In the genomic region with DNA sequence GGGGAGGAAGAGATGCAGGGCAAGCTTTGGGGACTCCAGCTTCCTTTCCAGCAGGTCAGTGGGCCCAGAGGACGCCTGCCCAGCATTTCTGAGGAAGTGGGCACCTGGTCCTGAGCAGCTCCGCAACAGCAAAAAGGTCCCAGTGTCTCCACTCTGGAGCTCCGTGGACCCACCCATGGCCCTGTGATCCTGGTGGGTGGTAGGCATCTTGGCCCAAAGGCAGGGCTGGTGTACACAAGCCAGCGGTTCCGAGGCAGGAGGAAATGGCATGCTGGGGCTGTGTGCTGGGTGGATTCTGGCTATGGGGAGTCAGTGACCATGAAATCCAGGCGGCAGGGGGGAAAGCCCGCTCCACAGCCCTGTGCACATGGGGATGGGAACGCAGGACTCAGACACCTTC, we compare ENCODE assay signal across 23 cellular contexts.
A peak's percentile ranks its signal among the peaks of the same experiment; 100 is the strongest.
DNase-seq lines count a peak whose midpoint lies in the region; ATAC-seq and TF ChIP-seq lines count a peak whose summit lies in the region.
"Had no signal": no experiment of that assay in that cellular context is flagged by ENCODE, and none has a peak within 500 bp of the region (broad histone marks: within the 10 kb centered on the region; RNA-seq: fewer than 3 reads in every experiment).

No MANE protein-coding gene starts in this region.

- H3K4me3 ChIP-seq in BLaER1 treated with 17β-estradiol and CSF1 and Interleukin-3, amounts not matched to agents 10 nM and 100 nM, result no peak overlapping the region
- H3K4me3 ChIP-seq in SK-N-MC (no peak overlapping the region), hepatocyte (no peak overlapping the region), sigmoid colon (no peak overlapping the region)
- H3K4me3 ChIP-seq: GM12878, GM23248, HAP-1, SJCRH30 had no signal

- no peaks in the 10 kb centered on the region for H3K27me3 Mint-ChIP-seq in CD4-positive, alpha-beta T cell
- H3K27me3 Mint-ChIP-seq: B cell; CD4-positive, alpha-beta memory T cell had no signal

- no peak overlapping the region for H3K27ac ChIP-seq in BLaER1 treated with 17β-estradiol and CSF1 and Interleukin-3, amounts not matched to agents 10 nM and 100 nM
- H3K27ac ChIP-seq in SK-N-MC (peak overlapping the region; percentile 48; the same call in 1 of the 2 replicates), hepatocyte (peak overlapping the region; percentile 28), sigmoid colon (peak overlapping the region in 3 of 4 donors; percentile 39 to 81 (median 52))
- no peak overlapping the region for H3K27ac ChIP-seq in CD4-positive, alpha-beta T cell (ENCODE audit: low read depth, low read length)
- H3K27ac ChIP-seq: SJCRH30 had no signal

- H3K27me3 ChIP-seq in BLaER1 treated with 17β-estradiol and CSF1 and Interleukin-3, amounts not matched to agents 10 nM and 100 nM, result no peaks in the 10 kb centered on the region
- H3K27me3 ChIP-seq in hepatocyte (no peaks in the 10 kb centered on the region), sigmoid colon (no peaks in the 10 kb centered on the region)
- no peaks in the 10 kb centered on the region for H3K27me3 ChIP-seq in CD4-positive, alpha-beta T cell (ENCODE audit: control insufficient read depth, insufficient read depth, low read length)
- H3K27me3 ChIP-seq: SJCRH30 had no signal

- H3K4me3 Mint-ChIP-seq in CD4-positive, alpha-beta T cell, result no peak overlapping the region
- H3K4me3 Mint-ChIP-seq: B cell; CD4-positive, alpha-beta memory T cell had no signal

- TF ChIP-seq EP300 in sigmoid colon (IDR thresholded peaks at IDR 0.05), result no peak

- H3K27ac Mint-ChIP-seq in CD4-positive, alpha-beta T cell, result no peak overlapping the region
- H3K27ac Mint-ChIP-seq: B cell had no signal

- peaks cover 3% of the 10 kb centered on the region for H3K79me2 ChIP-seq in hepatocyte

- intact Hi-C loops in sigmoid colon (cut with DNase I), result no loop called here
- intact Hi-C loops in CD4-positive, alpha-beta T cell (cut with DNase I, micrococcal nuclease), result no loop called here

- DNase-seq in SK-N-MC (ENCODE audit: low read depth, low spot score), result no peak
- no peak for DNase-seq in hepatocyte (ENCODE audit: low spot score)
- DNase-seq in sigmoid colon, result no peak
- DNase-seq in CD4-positive, alpha-beta T cell, result no peak
- no peak for DNase-seq in AG08396 (ENCODE audit: low spot score)
- DNase-seq: ACHN; Calu3; CD4-positive, alpha-beta memory T cell; GF-D8; GM23248; KG1; NCI-H1105 treated with DMSO at 0.1 percent for 48 hours; NCI-H1694; NCI-H2227 treated with DMSO at 0.1 percent for 48 hours; NCI-H510A treated with DMSO at 0.1 percent for 48 hours; NCI-H774; RPMI8226; SJCRH30 had no signal

- peaks cover 0 to 27% (median 17%) of the 10 kb centered on the region in 10 experiments; a peak in 12 of 20 replicates for H3K4me1 ChIP-seq in BLaER1 treated with 17β-estradiol and CSF1 and Interleukin-3, amounts not matched to agents 10 nM and 100 nM
- H3K4me1 ChIP-seq in hepatocyte (ENCODE audit: insufficient read depth) (peaks cover 38% of the 10 kb centered on the region), sigmoid colon (peaks cover 0 to 51% (median 44%) of the 10 kb centered on the region in 4 donors)

- no peak overlapping the region for H3K9ac ChIP-seq in BLaER1 treated with 17β-estradiol and CSF1 and Interleukin-3, amounts not matched to agents 10 nM and 100 nM
- no peak overlapping the region for H3K9ac ChIP-seq in SK-N-MC (ENCODE audit: insufficient read length)
- H3K9ac ChIP-seq: GM23248 had no signal

- CTCF ChIA-PET in CD4-positive, alpha-beta T cell (lab: Charles Lee), result no interaction called here

- no peaks in the 10 kb centered on the region for H3K9me3 ChIP-seq in BLaER1 treated with 17β-estradiol and CSF1 and Interleukin-3, amounts not matched to agents 10 nM and 100 nM (replicated peaks in 1 of 11)
- H3K9me3 ChIP-seq in SK-N-MC (ENCODE audit: low read depth, low read length), result no peaks in the 10 kb centered on the region
- H3K9me3 ChIP-seq in hepatocyte (ENCODE audit: low read depth), result no peaks in the 10 kb centered on the region
- H3K9me3 ChIP-seq in sigmoid colon, result no peaks in the 10 kb centered on the region
- no peaks in the 10 kb centered on the region for H3K9me3 ChIP-seq in CD4-positive, alpha-beta T cell (ENCODE audit: control insufficient read depth, low read length)
- H3K9me3 ChIP-seq: HAP-1, SJCRH30 had no signal

- TF ChIP-seq CTCF in hepatocyte (IDR thresholded peaks at IDR 0.05; ENCODE audit: poor library complexity), result no peak
- TF ChIP-seq CTCF in sigmoid colon (IDR thresholded peaks at IDR 0.05), result no peak
- no peak for TF ChIP-seq CTCF in CD4-positive, alpha-beta T cell (IDR thresholded peaks at IDR 0.05)

- peak overlapping the region in 6 of 11 experiments; percentile 7 to 57 (median 34); a peak in 11 of 22 replicates for H3K4me2 ChIP-seq in BLaER1 treated with 17β-estradiol and CSF1 and Interleukin-3, amounts not matched to agents 10 nM and 100 nM
- H3K4me2 ChIP-seq in hepatocyte, result no peak overlapping the region

- no peaks in the 10 kb centered on the region for H3K36me3 Mint-ChIP-seq in CD4-positive, alpha-beta T cell (ENCODE audit: low read depth)
- H3K36me3 Mint-ChIP-seq: CD4-positive, alpha-beta memory T cell had no signal

- whole genome bisulfite sequencing in hepatocyte (ENCODE audit: low lambda C conversion rate, missing lambda C conversion rate), result 94% methylated on average over 8 of the region's 8 CpGs
- 83 to 88% methylated on average over 8 of the region's 8 CpGs for WGBS in sigmoid colon, 2 donors

- H3K9me3 Mint-ChIP-seq in CD4-positive, alpha-beta T cell, result no peaks in the 10 kb centered on the region

- H3K4me1 Mint-ChIP-seq in CD4-positive, alpha-beta T cell (ENCODE audit: low read depth), result no peaks in the 10 kb centered on the region
- H3K4me1 Mint-ChIP-seq: B cell had no signal

- no peak for TF ChIP-seq POLR2A in sigmoid colon (IDR thresholded peaks at IDR 0.05)

- no peaks in the 10 kb centered on the region for H3K9me2 ChIP-seq in hepatocyte (replicated peaks; ENCODE audit: insufficient read depth)

- H3K36me3 ChIP-seq in BLaER1 treated with 17β-estradiol and CSF1 and Interleukin-3, amounts not matched to agents 10 nM and 100 nM, result no peaks in the 10 kb centered on the region
- no peaks in the 10 kb centered on the region for H3K36me3 ChIP-seq in SK-N-MC (ENCODE audit: insufficient read depth, low read length)
- H3K36me3 ChIP-seq in hepatocyte (replicated peaks; ENCODE audit: insufficient read depth, low read depth), result no peaks in the 10 kb centered on the region
- H3K36me3 ChIP-seq in sigmoid colon, result no peaks in the 10 kb centered on the region
- H3K36me3 ChIP-seq: HAP-1, SJCRH30 had no signal

- no peaks in the 10 kb centered on the region for H4K20me1 ChIP-seq in BLaER1 treated with 17β-estradiol and CSF1 and Interleukin-3, amounts not matched to agents 10 nM and 100 nM
- no peaks in the 10 kb centered on the region for H4K20me1 ChIP-seq in hepatocyte (ENCODE audit: insufficient read depth, poor library complexity, severe bottlenecking)

- ATAC-seq in HG02840 (IDR thresholded peaks at IDR 0.05; ENCODE audit: low FRiP score, unreplicated experiment), result no peak
- ATAC-seq in CD4-positive, alpha-beta T cell (ENCODE audit: poor library complexity), result no peak

- POLR2A ChIA-PET in CD4-positive, alpha-beta T cell (lab: Charles Lee), result no interaction called here

- no peak overlapping the region for H2AFZ ChIP-seq in hepatocyte
- H2AFZ ChIP-seq: GM23248 had no signal

Comparison
In these comparisons a context has a peak if more than half of its experiments do, and no peak if none do; other contexts are left out.
1. H3K27ac ChIP-seq: peak in SK-N-MC (single experiment), hepatocyte (single experiment) and sigmoid colon (3 of 4); none in BLaER1 treated with 17β-estradiol and CSF1 and Interleukin-3, amounts not matched to agents 10 nM and 100 nM (0 of 11) and CD4-positive, alpha-beta T cell (single experiment).